ENCODE assay signal across 8 cellular contexts in the genomic region with DNA sequence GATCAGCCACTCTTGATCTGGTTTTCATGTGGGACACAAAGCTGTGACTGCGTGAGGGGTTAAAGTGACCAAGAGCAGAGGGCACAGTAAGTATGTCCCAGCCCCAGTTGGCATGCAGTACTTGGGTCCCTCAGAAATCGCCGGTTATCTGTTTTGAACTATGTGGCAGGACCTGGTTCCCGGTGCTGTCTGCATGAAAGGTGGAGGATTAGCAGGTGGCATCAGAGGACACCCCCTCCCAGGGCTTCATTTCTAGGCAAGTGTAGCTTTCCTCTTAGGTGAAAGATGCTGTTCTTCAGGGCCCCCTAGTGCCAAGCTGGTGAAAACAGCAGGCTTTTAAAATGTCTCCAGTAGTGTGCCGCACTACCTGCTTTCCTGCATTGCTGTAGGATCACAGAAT. TPM values are rescaled to one million over a fixed set of nuclear protein-coding genes. Genes with fewer than 3 reads are reported as not detected.
DNase-seq lines count a peak whose midpoint lies in the region; ATAC-seq and TF ChIP-seq lines count a peak whose summit lies in the region.

No MANE protein-coding gene starts in this region.

- no peak overlapping the region for H3K27ac Mint-ChIP-seq in activated naive CD8-positive, alpha-beta T cell treated with anti-CD3 and anti-CD28 coated beads, Interleukin-2, amount 50 U/mL, for 24 hours

- no peaks in the 10 kb centered on the region for H3K27me3 Mint-ChIP-seq in activated naive CD8-positive, alpha-beta T cell treated with anti-CD3 and anti-CD28 coated beads, Interleukin-2, amount 50 U/mL, for 24 hours

- no peaks in the 10 kb centered on the region for H3K27me3 ChIP-seq in left ventricle myocardium inferior (ENCODE audit: low read depth)

- intact Hi-C loops in left ventricle myocardium inferior (cut with micrococcal nuclease), result no loop called here

- no peaks in the 10 kb centered on the region for H3K9me3 Mint-ChIP-seq in activated naive CD8-positive, alpha-beta T cell treated with anti-CD3 and anti-CD28 coated beads, Interleukin-2, amount 50 U/mL, for 24 hours

- H3K9me3 ChIP-seq in left ventricle myocardium inferior (replicated peaks), result no peaks in the 10 kb centered on the region

- H3K4me3 ChIP-seq in LNCaP clone FGC (ENCODE audit: low read depth, low read length) (no peak overlapping the region), left ventricle myocardium inferior (no peak overlapping the region)

- ATAC-seq in activated naive CD8-positive, alpha-beta T cell treated with anti-CD3 and anti-CD28 coated beads, Interleukin-2, amount 50 U/mL, for 24 hours, result peak; percentile 85
- no peak for ATAC-seq in HG03520 (IDR thresholded peaks at IDR 0.05; ENCODE audit: unreplicated experiment)

- H3K36me3 Mint-ChIP-seq in activated naive CD8-positive, alpha-beta T cell treated with anti-CD3 and anti-CD28 coated beads, Interleukin-2, amount 50 U/mL, for 24 hours (ENCODE audit: low read depth), result peaks cover 8% of the 10 kb centered on the region

- DNase-seq in Ammon's horn (ENCODE audit: low spot score) (peak; percentile 79), GM19240 (ENCODE audit: insufficient read length, low spot score) (peak; percentile 27), LNCaP clone FGC (ENCODE audit: low read depth) (no peak), SHP77 (lab: John Stamatoyannopoulos, UW) (peak; percentile 76 to 88), left ventricle myocardium inferior (peak; percentile 20), renal cortical epithelial cell (ENCODE audit: low read depth) (peak; percentile 64)
- peak; percentile 49 for DNase-seq in activated naive CD8-positive, alpha-beta T cell treated with anti-CD3 and anti-CD28 coated beads, Interleukin-2, amount 50 U/mL, for 24 hours

- peaks cover 37% of the 10 kb centered on the region for H3K36me3 ChIP-seq in left ventricle myocardium inferior

- H3K4me1 Mint-ChIP-seq in activated naive CD8-positive, alpha-beta T cell treated with anti-CD3 and anti-CD28 coated beads, Interleukin-2, amount 50 U/mL, for 24 hours, result peaks cover 12% of the 10 kb centered on the region

- H3K4me3 Mint-ChIP-seq in activated naive CD8-positive, alpha-beta T cell treated with anti-CD3 and anti-CD28 coated beads, Interleukin-2, amount 50 U/mL, for 24 hours, result no peak overlapping the region

- peaks cover 27% of the 10 kb centered on the region for H3K4me1 ChIP-seq in left ventricle myocardium inferior

- H3K27ac ChIP-seq in left ventricle myocardium inferior (replicated peaks), result no peak overlapping the region

- peak; percentile 78 for TF ChIP-seq CTCF in LNCaP clone FGC (IDR thresholded peaks at IDR 0.05; ENCODE audit: control insufficient read depth, extremely low read depth, insufficient read depth)
- peak; percentile 72 for TF ChIP-seq CTCF in left ventricle myocardium inferior (IDR thresholded peaks at IDR 0.05; ENCODE audit: borderline replicate concordance)

RNA-seq across cellular contexts. Expression of a gene that starts 57.1 kb away (rescaled TPM):
- total RNA-seq in left ventricle myocardium inferior, result 13.2 TPM
- 10.9 and 19.4 TPM in 2 replicates for total RNA-seq in renal cortical epithelial cell
